Comparison of ENCODE assay signal across 8 cellular contexts in genomic region chr3:112043621-112044201, GRCh38. TPM values are rescaled to one million over a fixed set of nuclear protein-coding genes. Genes with fewer than 3 reads are reported as not detected.
A peak's percentile ranks its signal among the peaks of the same experiment; 100 is the strongest.
DNase-seq lines count a peak whose midpoint lies in the region; ATAC-seq and TF ChIP-seq lines count a peak whose summit lies in the region.

No MANE protein-coding gene starts in this region.

- WGBS in esophagus muscularis mucosa: 7% methylated on average over 7 of the region's 7 CpGs

- peaks cover 0 to 9% (median 2%) of the 10 kb centered on the region in 4 donors for H3K4me1 ChIP-seq in esophagus muscularis mucosa

- no peaks in the 10 kb centered on the region for H3K9me3 Mint-ChIP-seq in neural crest cell

- H3K27me3 Mint-ChIP-seq in neural crest cell (ENCODE audit: low read depth): no peaks in the 10 kb centered on the region

- DNase-seq in DMS153 treated with DMSO at 0.1 percent for 48 hours (lab: John Stamatoyannopoulos, UW; ENCODE audit: unreplicated experiment) (peak; percentile 82), HL-60 (ENCODE audit: low read depth in 1 of 2, low spot score in 1 of 2) (peak; percentile 17 to 57), NCI-H774 (lab: John Stamatoyannopoulos, UW) (peak; percentile 53), esophagus muscularis mucosa (ENCODE audit: extremely low spot score) (no peak), neural crest cell (ENCODE audit: low read depth, low spot score) (peak; percentile 36), superior temporal gyrus (ENCODE audit: extremely low spot score) (peak; percentile 88)
- peak; percentile 34 for DNase-seq in activated CD8-positive, alpha-beta memory T cell treated with anti-CD3 and anti-CD28 coated beads, Interleukin-2, amount 50 U/mL, for 4 hours

- no peaks in the 10 kb centered on the region for H3K9me3 ChIP-seq in esophagus muscularis mucosa

- H3K27ac Mint-ChIP-seq in neural crest cell (ENCODE audit: unreplicated experiment): no peak overlapping the region

- intact Hi-C loops in esophagus muscularis mucosa (cut with DNase I): no loop called here

- TF ChIP-seq CTCF in HL-60 (IDR thresholded peaks at IDR 0.05; ENCODE audit: insufficient read depth, low read length) (peak; percentile 62), esophagus muscularis mucosa (IDR thresholded peaks at IDR 0.05) (peak; percentile 72 to 79 (median 77)), neural crest cell (conservative IDR thresholded peaks at IDR 0.05) (peak; percentile 94)

- H3K27ac ChIP-seq in HL-60 (replicated peaks) (no peak overlapping the region), esophagus muscularis mucosa (replicated peaks in 1 of 4) (no peak overlapping the region)

- ATAC-seq in GM21390 (IDR thresholded peaks at IDR 0.05; ENCODE audit: unreplicated experiment): peak; percentile 96

- peaks cover 28% of the 10 kb centered on the region for H3K4me1 Mint-ChIP-seq in neural crest cell

- no peak for TF ChIP-seq EP300 in esophagus muscularis mucosa (IDR thresholded peaks at IDR 0.05)

- H3K27me3 ChIP-seq in HL-60 (ENCODE audit: insufficient read depth, poor library complexity, severe bottlenecking) (no peaks in the 10 kb centered on the region), esophagus muscularis mucosa (no peaks in the 10 kb centered on the region)

- TF ChIP-seq POLR2A in esophagus muscularis mucosa (IDR thresholded peaks at IDR 0.05; ENCODE audit: low read depth): no peak

- no peaks in the 10 kb centered on the region for H3K36me3 Mint-ChIP-seq in neural crest cell (ENCODE audit: low read depth)

- no peak overlapping the region for H3K4me3 Mint-ChIP-seq in neural crest cell

- no peak overlapping the region for H3K4me3 ChIP-seq in HL-60 (replicated peaks; ENCODE audit: insufficient read depth, low read length)
- peak overlapping the region in 3 of 4 donors; percentile 7 to 24 (median 10) for H3K4me3 ChIP-seq in esophagus muscularis mucosa

- no peaks in the 10 kb centered on the region for H3K36me3 ChIP-seq in esophagus muscularis mucosa

RNA-seq across cellular contexts. Expression of gene TMPRSS7, which starts 9.2 kb away (rescaled TPM):
- total RNA-seq in esophagus muscularis mucosa (not detected), neural crest cell (not detected in 2 replicates)

RNA-seq across cellular contexts. Expression of gene C3orf52, which starts 42.5 kb away (rescaled TPM):
- 1 to 10 TPM; 1.7 to 3.3 (median 2.6) TPM for total RNA-seq in esophagus muscularis mucosa
- total RNA-seq in neural crest cell: 21.5 and 22.5 TPM in 2 replicates

RNA-seq across cellular contexts. Expression of gene TAGLN3, which starts 45.0 kb away (rescaled TPM):
- total RNA-seq in esophagus muscularis mucosa (1 to 10 TPM in 2 of 4 donors, under 1 TPM in 2; 0.83 to 4.0 (median 1.3) TPM), neural crest cell (62.6 and 70.2 TPM in 2 replicates)

Comparison
In these comparisons a context has a peak if more than half of its experiments do, and no peak if none do; other contexts are left out.
1. RNA of gene TAGLN3, which starts 45.0 kb away (total RNA-seq): 62.6 to 70.2 TPM in neural crest cell; 0.83 to 4.0 TPM in esophagus muscularis mucosa; every median in the first group is over 10 times any median in the second.
2. Peak in every context shown above with its lines, with median percentiles within 50 percentile points of each other: CTCF ChIP-seq.